In the genomic region with DNA sequence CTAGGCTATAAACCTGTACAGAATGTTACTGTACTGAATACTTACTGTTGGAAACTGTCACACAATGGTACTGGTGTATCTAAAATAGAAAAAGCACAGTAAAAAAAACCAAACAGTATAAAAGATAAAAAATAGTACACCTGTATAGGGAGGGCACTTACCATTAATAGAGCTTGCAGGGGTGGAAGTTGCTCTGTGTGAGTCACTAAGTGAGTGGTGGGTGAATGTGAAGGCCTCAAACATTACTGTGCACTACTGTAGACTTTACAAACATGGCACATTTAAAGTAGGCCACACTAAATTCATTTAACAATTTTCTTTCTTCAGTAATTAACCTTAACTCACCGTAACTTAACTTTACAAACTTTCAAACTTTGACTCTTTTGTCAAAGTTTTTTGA, we compare ENCODE assay signal across 19 cellular contexts.
"Had no signal": no experiment of that assay in that cellular context is flagged by ENCODE, and none has a peak within 500 bp of the region (broad histone marks: within the 10 kb centered on the region; RNA-seq: fewer than 3 reads in every experiment).

No MANE protein-coding gene starts in this region.

- FAIRE-seq: keratinocyte, pancreas had no signal

- H3K27ac ChIP-seq: esophagus squamous epithelium, pancreas, suprapubic skin, transverse colon, upper lobe of right lung, vagina had no signal

- H3K9me3 ChIP-seq: esophagus squamous epithelium, mucosa of descending colon, neutrophil, pancreas, suprapubic skin, transverse colon, upper lobe of right lung, vagina had no signal

- H3K27me3 ChIP-seq: esophagus squamous epithelium, neutrophil, pancreas, suprapubic skin, transverse colon, upper lobe of right lung, vagina had no signal

- H3K4me3 ChIP-seq: coronary artery, esophagus squamous epithelium, mucosa of descending colon, pancreas, smooth muscle cell, suprapubic skin, transverse colon, upper lobe of right lung, vagina had no signal

- H3K36me3 ChIP-seq: transverse colon had no signal

- H3K4me2 ChIP-seq: smooth muscle cell had no signal

- ATAC-seq: mucosa of descending colon; natural killer cell treated with Interleukin-12 subunit alpha and Interleukin-12 subunit beta and Interleukin-15 and Interleukin-18, amount 100 ng/mL, for 72 hours; pancreas; sciatic nerve; stimulated activated memory B cell treated with anti-CD40 and anti-IgM and Interleukin-4, amounts not matched to agents 10 μg/mL and 1 μg/mL and 100 μg/mL, for 72 hours; upper lobe of right lung had no signal

- DNase-seq: effector memory CD4-positive, alpha-beta T cell; erythroblast; esophagus squamous epithelium; mucosa of descending colon; naive B cell; pancreas; stimulated activated CD4-positive, alpha-beta T cell treated with anti-CD3 and anti-CD28 coated beads, Interleukin-2, amount 100 ng/mL, for 24 hours; stimulated activated CD4-positive, alpha-beta T cell treated with anti-CD3 and anti-CD28 coated beads, Interleukin-4, amount 100 ng/mL, for 24 hours; transverse colon; upper lobe of right lung had no signal

- H3K4me1 ChIP-seq: esophagus squamous epithelium, pancreas, transverse colon, upper lobe of right lung, vagina had no signal
